ENCODE assay signal across 8 cellular contexts in the genomic region with DNA sequence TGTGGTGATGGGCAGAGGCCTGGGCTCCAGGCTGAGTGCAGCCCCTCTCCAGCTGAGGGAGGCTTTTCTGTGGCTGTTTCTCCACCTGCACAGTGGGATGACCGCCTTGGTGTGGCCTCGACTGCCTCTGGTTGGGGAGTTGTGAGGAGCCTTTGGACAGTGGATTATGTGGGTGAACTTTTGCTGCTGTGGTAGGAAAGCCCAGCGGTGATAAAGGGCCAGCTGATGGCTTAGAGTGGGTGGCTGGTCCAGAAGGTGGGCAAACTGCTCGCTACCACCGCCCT. TPM values are rescaled to one million over a fixed set of nuclear protein-coding genes. Genes with fewer than 3 reads are reported as not detected.
DNase-seq lines count a peak whose midpoint lies in the region; ATAC-seq and TF ChIP-seq lines count a peak whose summit lies in the region.

No MANE protein-coding gene starts in this region.

- H3K4me1 ChIP-seq in rectal smooth muscle tissue (ENCODE audit: control insufficient read depth, insufficient read depth, low read length) = peaks cover 11% of the 10 kb centered on the region

- TF ChIP-seq CTCF in GM10248 (IDR thresholded peaks at IDR 0.05; ENCODE audit: control extremely low read depth, extremely low read depth, low read depth, missing control alignments) (peak; percentile 1), fibroblast of mammary gland (conservative IDR thresholded peaks at IDR 0.05; ENCODE audit: control insufficient read depth, insufficient read depth, low read depth, low read length) (no peak)

- H3K27me3 ChIP-seq in rectal smooth muscle tissue (ENCODE audit: control insufficient read depth, insufficient read depth, low read length) = peaks cover 18% of the 10 kb centered on the region

- H3K4me3 ChIP-seq in SK-N-MC (peak overlapping the region; percentile 99; the same call in 1 of the 2 replicates), fibroblast of mammary gland (ENCODE audit: control insufficient read depth, low read depth, low read length) (peak overlapping the region; percentile 59), rectal smooth muscle tissue (ENCODE audit: low read length) (peak overlapping the region; percentile 86)

- POLR2A ChIA-PET in GM10248 (lab: Yijun Ruan, JAX) = interaction anchor here (1.0 to 2.0 kb wide), 3 partner anchors 14 to 100 kb away, joined by 8 to 18 read pairs (median 8); partner anchors contain the start of genes FERMT3, PRDX5 and TRMT112

- H3K36me3 ChIP-seq in SK-N-MC (ENCODE audit: insufficient read depth, low read length) = no peaks in the 10 kb centered on the region
- no peaks in the 10 kb centered on the region for H3K36me3 ChIP-seq in rectal smooth muscle tissue (ENCODE audit: control insufficient read depth, insufficient read depth, low read length)

- no peak for DNase-seq in GM10248 (ENCODE audit: extremely low spot score)
- DNase-seq in SK-N-MC (ENCODE audit: low read depth, low spot score) = no peak
- no peak for DNase-seq in fibroblast of mammary gland (ENCODE audit: low read depth)
- no peak for DNase-seq in SK-N-DZ (ENCODE audit: low spot score)

- H3K27ac ChIP-seq in SK-N-MC = no peak overlapping the region
- H3K27ac ChIP-seq in rectal smooth muscle tissue (ENCODE audit: low read depth, low read length) = peak overlapping the region; percentile 99

- CTCF ChIA-PET in GM10248 (lab: Yijun Ruan, JAX) = interaction anchor here (0.9 to 5.8 kb wide), 24 partner anchors 9 to 303 kb away, joined by 3 to 219 read pairs (median 10); partner anchors contain the start of genes BAD, FERMT3, GPR137 and KCNK4

- H3K9me3 ChIP-seq in SK-N-MC (ENCODE audit: low read depth, low read length) = no peaks in the 10 kb centered on the region

- no peak for ATAC-seq in GM18909 (IDR thresholded peaks at IDR 0.05; ENCODE audit: poor library complexity, unreplicated experiment)
- ATAC-seq in GM21528 (IDR thresholded peaks at IDR 0.05; ENCODE audit: low FRiP score, unreplicated experiment) = no peak
- ATAC-seq in GM21619 (IDR thresholded peaks at IDR 0.05; ENCODE audit: unreplicated experiment) = no peak

- H3K9ac ChIP-seq in SK-N-MC (ENCODE audit: insufficient read length) (no peak overlapping the region), rectal smooth muscle tissue (ENCODE audit: low read length) (peak overlapping the region; percentile 11)

RNA-seq across cellular contexts. Expression of gene ESRRA, which starts 1.4 kb away (rescaled TPM):
- 23.4 and 50.2 TPM in 2 replicates for polyA plus RNA-seq in SK-N-DZ (2014; cell fraction: cytosol; rRNA removed)
- 37.5 and 48.3 TPM in 2 replicates for polyA plus RNA-seq in SK-N-DZ (2014; cell fraction: nucleus; rRNA removed)

RNA-seq across cellular contexts. Expression of gene CATSPERZ, which starts 3.8 kb away (rescaled TPM):
- not detected in 2 replicates for polyA plus RNA-seq in SK-N-DZ (2014; cell fraction: cytosol; rRNA removed)
- 0.50 TPM in 1 of 2 replicates, not detected in the other for polyA plus RNA-seq in SK-N-DZ (2014; cell fraction: nucleus; rRNA removed)

RNA-seq across cellular contexts. Expression of gene KCNK4, which starts 12.9 kb away (rescaled TPM):
- polyA plus RNA-seq in SK-N-DZ (2014; cell fraction: cytosol; rRNA removed) = not detected in 2 replicates
- polyA plus RNA-seq in SK-N-DZ (2014; cell fraction: nucleus; rRNA removed) = 0.91 and 1.3 TPM in 2 replicates

RNA-seq across cellular contexts. Expression of gene TRMT112, which starts 13.4 kb away (rescaled TPM):
- 648 and 693 TPM in 2 replicates for polyA plus RNA-seq in SK-N-DZ (2014; cell fraction: cytosol; rRNA removed)
- polyA plus RNA-seq in SK-N-DZ (2014; cell fraction: nucleus; rRNA removed) = 332 and 431 TPM in 2 replicates

RNA-seq across cellular contexts. Expression of gene PRDX5, which starts 13.9 kb away (rescaled TPM):
- polyA plus RNA-seq in SK-N-DZ (2014; cell fraction: cytosol; rRNA removed) = 281 and 367 TPM in 2 replicates
- polyA plus RNA-seq in SK-N-DZ (2014; cell fraction: nucleus; rRNA removed) = 167 and 242 TPM in 2 replicates
